1 cellular context compared by ENCODE assay signal in the genomic region with DNA sequence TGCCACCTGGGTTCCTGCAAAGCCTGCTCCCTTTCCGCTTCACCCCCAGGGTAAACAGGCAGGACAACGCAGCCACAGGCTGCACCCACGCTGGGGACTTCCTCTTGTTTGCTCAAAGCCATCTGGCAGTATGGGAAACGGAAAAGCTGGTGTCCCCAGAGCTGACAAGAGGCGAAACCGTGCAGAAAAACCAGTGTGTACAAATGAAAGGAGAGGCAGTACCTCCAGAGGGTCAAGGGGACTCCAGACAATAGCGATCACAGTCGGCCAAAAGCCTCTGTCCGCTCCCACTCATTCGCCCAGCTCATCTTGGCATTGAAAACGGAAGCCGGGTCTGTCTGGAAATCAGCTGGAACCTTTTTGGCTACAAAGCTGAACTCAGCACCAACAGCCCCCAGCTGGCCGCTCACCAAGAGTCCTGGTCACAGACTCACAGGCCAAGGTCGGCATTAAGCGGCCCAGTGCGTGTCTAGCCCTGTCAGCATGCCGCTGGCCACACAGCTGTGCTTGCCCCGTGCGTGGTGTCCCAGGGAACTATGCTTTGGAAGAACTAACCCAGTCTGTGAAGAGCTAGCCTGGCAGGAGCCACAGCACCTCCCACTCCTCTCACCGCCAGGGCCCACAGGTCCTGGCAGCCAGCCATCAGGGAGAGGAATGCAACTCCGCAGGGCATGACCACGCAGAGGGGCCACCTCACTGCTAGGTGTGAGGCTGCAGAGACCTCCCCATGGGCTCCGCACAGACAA.
A peak's percentile ranks its signal among the peaks of the same experiment; 100 is the strongest.
TF ChIP-seq lines count a peak whose summit lies in the region.

No MANE protein-coding gene starts in this region.

TF ChIP-seq in HepG2, 621 proteins besides CTCF, POLR2A, EP300 and RAD21 (continued from another document and continues in another):
- TF ChIP-seq, protein P1, sequence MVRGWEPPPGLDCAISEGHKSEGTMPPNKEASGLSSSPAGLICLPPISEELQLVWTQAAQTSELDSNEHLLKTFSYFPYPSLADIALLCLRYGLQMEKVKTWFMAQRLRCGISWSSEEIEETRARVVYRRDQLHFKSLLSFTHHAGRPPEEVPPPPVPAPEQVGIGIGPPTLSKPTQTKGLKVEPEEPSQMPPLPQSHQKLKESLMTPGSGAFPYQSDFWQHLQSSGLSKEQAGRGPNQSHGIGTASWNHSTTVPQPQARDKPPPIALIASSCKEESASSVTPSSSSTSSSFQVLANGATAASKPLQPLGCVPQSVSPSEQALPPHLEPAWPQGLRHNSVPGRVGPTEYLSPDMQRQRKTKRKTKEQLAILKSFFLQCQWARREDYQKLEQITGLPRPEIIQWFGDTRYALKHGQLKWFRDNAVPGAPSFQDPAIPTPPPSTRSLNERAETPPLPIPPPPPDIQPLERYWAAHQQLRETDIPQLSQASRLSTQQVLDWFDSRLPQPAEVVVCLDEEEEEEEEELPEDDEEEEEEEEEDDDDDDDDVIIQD (CRISPR knock-in tag; IDR thresholded peaks at IDR 0.05; ENCODE audit: low read depth): 0 out of 2 replicates have a peak, but pooled peaks have one; percentile 18
- TF ChIP-seq ZNF563 (CRISPR knock-in tag; IDR thresholded peaks at IDR 0.05): no peak; the same call in 1 of the 2 replicates
- 0 out of 2 replicates have a peak, but pooled peaks have one; percentile 77 for TF ChIP-seq ZNF776 (CRISPR knock-in tag; IDR thresholded peaks at IDR 0.05)
- TF ChIP-seq POLR2G (IDR thresholded peaks at IDR 0.05; ENCODE audit: low read depth, low read length): peak; percentile 63
- 0 out of 2 replicates have a peak, but pooled peaks have one; percentile 53 for TF ChIP-seq BCL6 (CRISPR knock-in tag; IDR thresholded peaks at IDR 0.05)
- TF ChIP-seq ZNF780A (CRISPR knock-in tag; IDR thresholded peaks at IDR 0.05): no peak
- TF ChIP-seq RBM22 (optimal IDR thresholded peaks at IDR 0.05; ENCODE audit: low read length): no peak
- TF ChIP-seq THAP11 (CRISPR knock-in tag; IDR thresholded peaks at IDR 0.05): peak; percentile 26; the same call in 1 of the 2 replicates
- TF ChIP-seq, protein P2, sequence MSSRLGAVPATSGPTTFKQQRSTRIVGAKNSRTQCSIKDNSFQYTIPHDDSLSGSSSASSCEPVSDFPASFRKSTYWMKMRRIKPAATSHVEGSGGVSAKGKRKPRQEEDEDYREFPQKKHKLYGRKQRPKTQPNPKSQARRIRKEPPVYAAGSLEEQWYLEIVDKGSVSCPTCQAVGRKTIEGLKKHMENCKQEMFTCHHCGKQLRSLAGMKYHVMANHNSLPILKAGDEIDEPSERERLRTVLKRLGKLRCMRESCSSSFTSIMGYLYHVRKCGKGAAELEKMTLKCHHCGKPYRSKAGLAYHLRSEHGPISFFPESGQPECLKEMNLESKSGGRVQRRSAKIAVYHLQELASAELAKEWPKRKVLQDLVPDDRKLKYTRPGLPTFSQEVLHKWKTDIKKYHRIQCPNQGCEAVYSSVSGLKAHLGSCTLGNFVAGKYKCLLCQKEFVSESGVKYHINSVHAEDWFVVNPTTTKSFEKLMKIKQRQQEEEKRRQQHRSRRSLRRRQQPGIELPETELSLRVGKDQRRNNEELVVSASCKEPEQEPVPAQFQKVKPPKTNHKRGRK (CRISPR knock-in tag; IDR thresholded peaks at IDR 0.05): no peak
- TF ChIP-seq TOPORS (CRISPR knock-in tag; IDR thresholded peaks at IDR 0.05): no peak
- TF ChIP-seq ZBTB7B (CRISPR knock-in tag; IDR thresholded peaks at IDR 0.05): peak; percentile 42
- TF ChIP-seq, protein P3, sequence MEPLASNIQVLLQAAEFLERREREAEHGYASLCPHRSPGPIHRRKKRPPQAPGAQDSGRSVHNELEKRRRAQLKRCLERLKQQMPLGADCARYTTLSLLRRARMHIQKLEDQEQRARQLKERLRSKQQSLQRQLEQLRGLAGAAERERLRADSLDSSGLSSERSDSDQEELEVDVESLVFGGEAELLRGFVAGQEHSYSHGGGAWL (CRISPR knock-in tag; IDR thresholded peaks at IDR 0.05): peak; percentile 53; the same call in 1 of the 2 replicates
- TF ChIP-seq, protein P4, sequence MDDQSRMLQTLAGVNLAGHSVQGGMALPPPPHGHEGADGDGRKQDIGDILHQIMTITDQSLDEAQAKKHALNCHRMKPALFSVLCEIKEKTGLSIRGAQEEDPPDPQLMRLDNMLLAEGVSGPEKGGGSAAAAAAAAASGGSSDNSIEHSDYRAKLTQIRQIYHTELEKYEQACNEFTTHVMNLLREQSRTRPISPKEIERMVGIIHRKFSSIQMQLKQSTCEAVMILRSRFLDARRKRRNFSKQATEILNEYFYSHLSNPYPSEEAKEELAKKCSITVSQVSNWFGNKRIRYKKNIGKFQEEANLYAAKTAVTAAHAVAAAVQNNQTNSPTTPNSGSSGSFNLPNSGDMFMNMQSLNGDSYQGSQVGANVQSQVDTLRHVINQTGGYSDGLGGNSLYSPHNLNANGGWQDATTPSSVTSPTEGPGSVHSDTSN (CRISPR knock-in tag; IDR thresholded peaks at IDR 0.05; ENCODE audit: borderline replicate concordance): no peak
- TF ChIP-seq HOXA9 (CRISPR knock-in tag; IDR thresholded peaks at IDR 0.05; ENCODE audit: borderline replicate concordance): no peak
- TF ChIP-seq, protein P5, sequence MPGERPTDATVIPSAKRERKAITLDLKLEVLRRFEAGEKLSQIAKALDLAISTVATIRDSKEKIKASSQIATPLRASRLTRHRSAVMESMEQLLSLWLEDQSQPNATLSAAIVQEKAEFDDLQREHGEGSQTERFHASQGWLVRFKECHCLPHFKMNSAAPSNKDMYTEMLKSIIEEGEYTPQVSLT (CRISPR knock-in tag; IDR thresholded peaks at IDR 0.05; ENCODE audit: borderline replicate concordance, low read depth): no peak
- no peak for TF ChIP-seq TBP (CRISPR knock-in tag; IDR thresholded peaks at IDR 0.05)
- TF ChIP-seq ZBTB21 (CRISPR knock-in tag; IDR thresholded peaks at IDR 0.05): no peak
- no peak for TF ChIP-seq ZNF761 (CRISPR knock-in tag; conservative IDR thresholded peaks at IDR 0.05)
- TF ChIP-seq, protein P6, sequence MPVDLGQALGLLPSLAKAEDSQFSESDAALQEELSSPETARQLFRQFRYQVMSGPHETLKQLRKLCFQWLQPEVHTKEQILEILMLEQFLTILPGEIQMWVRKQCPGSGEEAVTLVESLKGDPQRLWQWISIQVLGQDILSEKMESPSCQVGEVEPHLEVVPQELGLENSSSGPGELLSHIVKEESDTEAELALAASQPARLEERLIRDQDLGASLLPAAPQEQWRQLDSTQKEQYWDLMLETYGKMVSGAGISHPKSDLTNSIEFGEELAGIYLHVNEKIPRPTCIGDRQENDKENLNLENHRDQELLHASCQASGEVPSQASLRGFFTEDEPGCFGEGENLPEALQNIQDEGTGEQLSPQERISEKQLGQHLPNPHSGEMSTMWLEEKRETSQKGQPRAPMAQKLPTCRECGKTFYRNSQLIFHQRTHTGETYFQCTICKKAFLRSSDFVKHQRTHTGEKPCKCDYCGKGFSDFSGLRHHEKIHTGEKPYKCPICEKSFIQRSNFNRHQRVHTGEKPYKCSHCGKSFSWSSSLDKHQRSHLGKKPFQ (CRISPR knock-in tag; IDR thresholded peaks at IDR 0.05; ENCODE audit: insufficient replicate concordance): peak; percentile 65
- TF ChIP-seq, protein P7, sequence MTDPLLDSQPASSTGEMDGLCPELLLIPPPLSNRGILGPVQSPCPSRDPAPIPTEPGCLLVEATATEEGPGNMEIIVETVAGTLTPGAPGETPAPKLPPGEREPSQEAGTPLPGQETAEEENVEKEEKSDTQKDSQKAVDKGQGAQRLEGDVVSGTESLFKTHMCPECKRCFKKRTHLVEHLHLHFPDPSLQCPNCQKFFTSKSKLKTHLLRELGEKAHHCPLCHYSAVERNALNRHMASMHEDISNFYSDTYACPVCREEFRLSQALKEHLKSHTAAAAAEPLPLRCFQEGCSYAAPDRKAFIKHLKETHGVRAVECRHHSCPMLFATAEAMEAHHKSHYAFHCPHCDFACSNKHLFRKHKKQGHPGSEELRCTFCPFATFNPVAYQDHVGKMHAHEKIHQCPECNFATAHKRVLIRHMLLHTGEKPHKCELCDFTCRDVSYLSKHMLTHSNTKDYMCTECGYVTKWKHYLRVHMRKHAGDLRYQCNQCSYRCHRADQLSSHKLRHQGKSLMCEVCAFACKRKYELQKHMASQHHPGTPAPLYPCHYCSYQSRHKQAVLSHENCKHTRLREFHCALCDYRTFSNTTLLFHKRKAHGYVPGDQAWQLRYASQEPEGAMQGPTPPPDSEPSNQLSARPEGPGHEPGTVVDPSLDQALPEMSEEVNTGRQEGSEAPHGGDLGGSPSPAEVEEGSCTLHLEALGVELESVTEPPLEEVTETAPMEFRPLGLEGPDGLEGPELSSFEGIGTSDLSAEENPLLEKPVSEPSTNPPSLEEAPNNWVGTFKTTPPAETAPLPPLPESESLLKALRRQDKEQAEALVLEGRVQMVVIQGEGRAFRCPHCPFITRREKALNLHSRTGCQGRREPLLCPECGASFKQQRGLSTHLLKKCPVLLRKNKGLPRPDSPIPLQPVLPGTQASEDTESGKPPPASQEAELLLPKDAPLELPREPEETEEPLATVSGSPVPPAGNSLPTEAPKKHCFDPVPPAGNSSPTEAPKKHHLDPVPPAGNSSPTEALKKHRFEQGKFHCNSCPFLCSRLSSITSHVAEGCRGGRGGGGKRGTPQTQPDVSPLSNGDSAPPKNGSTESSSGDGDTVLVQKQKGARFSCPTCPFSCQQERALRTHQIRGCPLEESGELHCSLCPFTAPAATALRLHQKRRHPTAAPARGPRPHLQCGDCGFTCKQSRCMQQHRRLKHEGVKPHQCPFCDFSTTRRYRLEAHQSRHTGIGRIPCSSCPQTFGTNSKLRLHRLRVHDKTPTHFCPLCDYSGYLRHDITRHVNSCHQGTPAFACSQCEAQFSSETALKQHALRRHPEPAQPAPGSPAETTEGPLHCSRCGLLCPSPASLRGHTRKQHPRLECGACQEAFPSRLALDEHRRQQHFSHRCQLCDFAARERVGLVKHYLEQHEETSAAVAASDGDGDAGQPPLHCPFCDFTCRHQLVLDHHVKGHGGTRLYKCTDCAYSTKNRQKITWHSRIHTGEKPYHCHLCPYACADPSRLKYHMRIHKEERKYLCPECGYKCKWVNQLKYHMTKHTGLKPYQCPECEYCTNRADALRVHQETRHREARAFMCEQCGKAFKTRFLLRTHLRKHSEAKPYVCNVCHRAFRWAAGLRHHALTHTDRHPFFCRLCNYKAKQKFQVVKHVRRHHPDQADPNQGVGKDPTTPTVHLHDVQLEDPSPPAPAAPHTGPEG (CRISPR knock-in tag; IDR thresholded peaks at IDR 0.05): 0 out of 2 replicates have a peak, but pooled peaks have one; percentile 31
- TF ChIP-seq, protein P8, sequence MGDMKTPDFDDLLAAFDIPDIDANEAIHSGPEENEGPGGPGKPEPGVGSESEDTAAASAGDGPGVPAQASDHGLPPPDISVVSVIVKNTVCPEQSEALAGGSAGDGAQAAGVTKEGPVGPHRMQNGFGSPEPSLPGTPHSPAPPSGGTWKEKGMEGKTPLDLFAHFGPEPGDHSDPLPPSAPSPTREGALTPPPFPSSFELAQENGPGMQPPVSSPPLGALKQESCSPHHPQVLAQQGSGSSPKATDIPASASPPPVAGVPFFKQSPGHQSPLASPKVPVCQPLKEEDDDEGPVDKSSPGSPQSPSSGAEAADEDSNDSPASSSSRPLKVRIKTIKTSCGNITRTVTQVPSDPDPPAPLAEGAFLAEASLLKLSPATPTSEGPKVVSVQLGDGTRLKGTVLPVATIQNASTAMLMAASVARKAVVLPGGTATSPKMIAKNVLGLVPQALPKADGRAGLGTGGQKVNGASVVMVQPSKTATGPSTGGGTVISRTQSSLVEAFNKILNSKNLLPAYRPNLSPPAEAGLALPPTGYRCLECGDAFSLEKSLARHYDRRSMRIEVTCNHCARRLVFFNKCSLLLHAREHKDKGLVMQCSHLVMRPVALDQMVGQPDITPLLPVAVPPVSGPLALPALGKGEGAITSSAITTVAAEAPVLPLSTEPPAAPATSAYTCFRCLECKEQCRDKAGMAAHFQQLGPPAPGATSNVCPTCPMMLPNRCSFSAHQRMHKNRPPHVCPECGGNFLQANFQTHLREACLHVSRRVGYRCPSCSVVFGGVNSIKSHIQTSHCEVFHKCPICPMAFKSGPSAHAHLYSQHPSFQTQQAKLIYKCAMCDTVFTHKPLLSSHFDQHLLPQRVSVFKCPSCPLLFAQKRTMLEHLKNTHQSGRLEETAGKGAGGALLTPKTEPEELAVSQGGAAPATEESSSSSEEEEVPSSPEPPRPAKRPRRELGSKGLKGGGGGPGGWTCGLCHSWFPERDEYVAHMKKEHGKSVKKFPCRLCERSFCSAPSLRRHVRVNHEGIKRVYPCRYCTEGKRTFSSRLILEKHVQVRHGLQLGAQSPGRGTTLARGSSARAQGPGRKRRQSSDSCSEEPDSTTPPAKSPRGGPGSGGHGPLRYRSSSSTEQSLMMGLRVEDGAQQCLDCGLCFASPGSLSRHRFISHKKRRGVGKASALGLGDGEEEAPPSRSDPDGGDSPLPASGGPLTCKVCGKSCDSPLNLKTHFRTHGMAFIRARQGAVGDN (CRISPR knock-in tag; IDR thresholded peaks at IDR 0.05): peak; percentile 98
- TF ChIP-seq RFXAP (CRISPR knock-in tag; IDR thresholded peaks at IDR 0.05; ENCODE audit: borderline replicate concordance): no peak
- TF ChIP-seq ZNF746 (CRISPR knock-in tag; IDR thresholded peaks at IDR 0.05): peak; percentile 69
- TF ChIP-seq BORCS8-MEF2B (CRISPR knock-in tag; IDR thresholded peaks at IDR 0.05): no peak; the same call in 1 of the 2 replicates
- no peak for TF ChIP-seq ZNF720 (CRISPR knock-in tag; IDR thresholded peaks at IDR 0.05)
- no peak for TF ChIP-seq MLLT10 (CRISPR knock-in tag; IDR thresholded peaks at IDR 0.05)
- TF ChIP-seq, protein P9, sequence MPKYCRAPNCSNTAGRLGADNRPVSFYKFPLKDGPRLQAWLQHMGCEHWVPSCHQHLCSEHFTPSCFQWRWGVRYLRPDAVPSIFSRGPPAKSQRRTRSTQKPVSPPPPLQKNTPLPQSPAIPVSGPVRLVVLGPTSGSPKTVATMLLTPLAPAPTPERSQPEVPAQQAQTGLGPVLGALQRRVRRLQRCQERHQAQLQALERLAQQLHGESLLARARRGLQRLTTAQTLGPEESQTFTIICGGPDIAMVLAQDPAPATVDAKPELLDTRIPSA (CRISPR knock-in tag; IDR thresholded peaks at IDR 0.05; ENCODE audit: borderline replicate concordance): no peak
- no peak for TF ChIP-seq ZNF20 (CRISPR knock-in tag; IDR thresholded peaks at IDR 0.05)
- no peak; the same call in 1 of the 2 replicates for TF ChIP-seq REPIN1 (CRISPR knock-in tag; IDR thresholded peaks at IDR 0.05; ENCODE audit: borderline replicate concordance, low read depth)
- TF ChIP-seq FOXA3 (CRISPR knock-in tag; IDR thresholded peaks at IDR 0.05): peak; percentile 91
- TF ChIP-seq CBFB (CRISPR knock-in tag; IDR thresholded peaks at IDR 0.05): peak; percentile 65; the same call in 1 of the 2 replicates
- no peak for TF ChIP-seq ZNF782 (CRISPR knock-in tag; IDR thresholded peaks at IDR 0.05; ENCODE audit: borderline replicate concordance)
- TF ChIP-seq ZNF180 (CRISPR knock-in tag; IDR thresholded peaks at IDR 0.05; ENCODE audit: borderline replicate concordance, low read depth): no peak
- no peak for TF ChIP-seq NFRKB (IDR thresholded peaks at IDR 0.05)
- TF ChIP-seq, protein P10, sequence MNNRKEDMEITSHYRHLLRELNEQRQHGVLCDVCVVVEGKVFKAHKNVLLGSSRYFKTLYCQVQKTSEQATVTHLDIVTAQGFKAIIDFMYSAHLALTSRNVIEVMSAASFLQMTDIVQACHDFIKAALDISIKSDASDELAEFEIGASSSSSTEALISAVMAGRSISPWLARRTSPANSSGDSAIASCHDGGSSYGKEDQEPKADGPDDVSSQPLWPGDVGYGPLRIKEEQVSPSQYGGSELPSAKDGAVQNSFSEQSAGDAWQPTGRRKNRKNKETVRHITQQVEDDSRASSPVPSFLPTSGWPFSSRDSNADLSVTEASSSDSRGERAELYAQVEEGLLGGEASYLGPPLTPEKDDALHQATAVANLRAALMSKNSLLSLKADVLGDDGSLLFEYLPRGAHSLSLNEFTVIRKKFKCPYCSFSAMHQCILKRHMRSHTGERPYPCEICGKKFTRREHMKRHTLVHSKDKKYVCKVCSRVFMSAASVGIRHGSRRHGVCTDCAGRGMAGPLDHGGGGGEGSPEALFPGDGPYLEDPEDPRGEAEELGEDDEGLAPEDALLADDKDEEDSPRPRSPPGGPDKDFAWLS (CRISPR knock-in tag; IDR thresholded peaks at IDR 0.05; ENCODE audit: borderline replicate concordance): no peak
- TF ChIP-seq ZNF589 (CRISPR knock-in tag; conservative IDR thresholded peaks at IDR 0.05): no peak
- TF ChIP-seq ZNF510 (CRISPR knock-in tag; IDR thresholded peaks at IDR 0.05; ENCODE audit: low read depth): no peak
